ENCODE assay signal across 4 cellular contexts in genomic region chr10:45326864-45327263, GRCh38. TPM values are rescaled to one million over a fixed set of nuclear protein-coding genes. Genes with fewer than 3 reads are reported as not detected.
"Had no signal": no experiment of that assay in that cellular context is flagged by ENCODE, and none has a peak within 500 bp of the region (broad histone marks: within the 10 kb centered on the region; RNA-seq: fewer than 3 reads in every experiment).

No MANE protein-coding gene starts in this region.

RNA-seq across cellular contexts. Expression of gene OR13A1, which starts 11.5 kb away (rescaled TPM):
- total RNA-seq: LHCN-M2, MCF 10A, NCI-H460 had no signal

RNA-seq across cellular contexts. Expression of gene ALOX5, which starts 47.2 kb away (rescaled TPM):
- total RNA-seq: LHCN-M2, M059J, MCF 10A, NCI-H460 had no signal
